In genomic region chr12:124496584-124496983, GRCh38 we compare ENCODE assay signal across 1 cellular context.
TF ChIP-seq lines count a peak whose summit lies in the region.

No MANE protein-coding gene starts in this region.

TF ChIP-seq in HepG2, 621 proteins besides CTCF, POLR2A, EP300 and RAD21 (continued from another document):
- TF ChIP-seq NFYC (CRISPR knock-in tag; IDR thresholded peaks at IDR 0.05) (peak; percentile 48; the same call in 1 of the 2 replicates), NFYB (CRISPR knock-in tag; IDR thresholded peaks at IDR 0.05) (0 out of 2 replicates have a peak, but pooled peaks have one; percentile 20)
